In genomic region chr20:63014710-63015109, GRCh38 we compare ENCODE assay signal across 15 cellular contexts. TPM values are rescaled to one million over a fixed set of nuclear protein-coding genes. Genes with fewer than 3 reads are reported as not detected.
A peak's percentile ranks its signal among the peaks of the same experiment; 100 is the strongest.
DNase-seq lines count a peak whose midpoint lies in the region; ATAC-seq and TF ChIP-seq lines count a peak whose summit lies in the region.
"Had no signal": no experiment of that assay in that cellular context is flagged by ENCODE, and none has a peak within 500 bp of the region (broad histone marks: within the 10 kb centered on the region; RNA-seq: fewer than 3 reads in every experiment).

No MANE protein-coding gene starts in this region.

- DNase-seq in iPS-NIHi7 (ENCODE audit: extremely low spot score) (peak; percentile 90), posterior vena cava (ENCODE audit: low spot score) (no peak), AG08395 (ENCODE audit: low spot score) (no peak), CD14-positive monocyte (ENCODE audit: low spot score) (no peak)
- DNase-seq: activated CD4-positive, alpha-beta T cell treated with anti-CD3 and anti-CD28 coated beads for 4 hours; NCI-H446; T-helper 2 cell; trophoblast cell had no signal

- no peak overlapping the region for H3K27ac Mint-ChIP-seq in CD14-positive monocyte
- H3K27ac Mint-ChIP-seq: mesothelial cell of epicardium had no signal

- intact Hi-C loops in posterior vena cava (cut with DNase I): no loop called here
- intact Hi-C loops in CD14-positive monocyte (cut with micrococcal nuclease): no loop called here

- H4K20me1 ChIP-seq in BLaER1 treated with 17β-estradiol and CSF1 and Interleukin-3, amounts not matched to agents 10 nM and 100 nM: peaks cover 0 to 8% (median 3%) of the 10 kb centered on the region in 11 experiments; a peak in 9 of 22 replicates

- H3K4me3 ChIP-seq in BLaER1 treated with 17β-estradiol and CSF1 and Interleukin-3, amounts not matched to agents 10 nM and 100 nM: no peak overlapping the region
- H3K4me3 ChIP-seq: prostate gland had no signal

- H3K9me3 Mint-ChIP-seq in CD14-positive monocyte: peaks cover 8 to 37% (median 21%) of the 10 kb centered on the region in 7 donors

- H3K4me1 ChIP-seq in BLaER1 treated with 17β-estradiol and CSF1 and Interleukin-3, amounts not matched to agents 10 nM and 100 nM: peaks cover 10 to 79% (median 62%) of the 10 kb centered on the region in 10 experiments
- H3K4me1 ChIP-seq: prostate gland had no signal

- H3K9ac ChIP-seq in BLaER1 treated with 17β-estradiol and CSF1 and Interleukin-3, amounts not matched to agents 10 nM and 100 nM: no peak overlapping the region

- peaks cover 18 to 31% (median 20%) of the 10 kb centered on the region in 11 experiments for H3K9me3 ChIP-seq in BLaER1 treated with 17β-estradiol and CSF1 and Interleukin-3, amounts not matched to agents 10 nM and 100 nM (replicated peaks in 1 of 11)
- H3K9me3 ChIP-seq: prostate gland had no signal

- peak; percentile 37 for ATAC-seq in GM18868 (IDR thresholded peaks at IDR 0.05; ENCODE audit: unreplicated experiment)
- ATAC-seq in activated CD4-positive, CD25-positive, alpha-beta regulatory T cell treated with anti-CD3 and anti-CD28 coated beads, Interleukin-2, amount 50 U/mL, for 24 hours: no peak

- peak overlapping the region in 1 of 2 donors; percentile 78 for H3K4me3 Mint-ChIP-seq in CD14-positive monocyte
- H3K4me3 Mint-ChIP-seq: mesothelial cell of epicardium had no signal

- peak overlapping the region in 7 of 11 experiments; percentile 19 to 56 (median 42); a peak in 12 of 22 replicates for H3K4me2 ChIP-seq in BLaER1 treated with 17β-estradiol and CSF1 and Interleukin-3, amounts not matched to agents 10 nM and 100 nM

- H3K27me3 Mint-ChIP-seq in CD14-positive monocyte (ENCODE audit: low read depth in 3 of 3): peaks cover 63 to 86% (median 75%) of the 10 kb centered on the region in 3 donors

- H3K27me3 ChIP-seq in BLaER1 treated with 17β-estradiol and CSF1 and Interleukin-3, amounts not matched to agents 10 nM and 100 nM: peaks cover 35 to 67% (median 41%) of the 10 kb centered on the region in 11 experiments

- H3K36me3 Mint-ChIP-seq in CD14-positive monocyte: peaks cover 0 to 4% of the 10 kb centered on the region in 2 donors

- no peak for TF ChIP-seq CTCF in CD14-positive monocyte (IDR thresholded peaks at IDR 0.05)

- H3K27ac ChIP-seq in BLaER1 treated with 17β-estradiol and CSF1 and Interleukin-3, amounts not matched to agents 10 nM and 100 nM: no peak overlapping the region
- H3K27ac ChIP-seq: prostate gland had no signal

- H3K36me3 ChIP-seq in BLaER1 treated with 17β-estradiol and CSF1 and Interleukin-3, amounts not matched to agents 10 nM and 100 nM: peaks cover 0 to 2% (median 0%) of the 10 kb centered on the region in 11 experiments; a peak in 1 of 22 replicates
- H3K36me3 ChIP-seq: prostate gland had no signal

- H3K4me1 Mint-ChIP-seq in CD14-positive monocyte: peaks cover 5% of the 10 kb centered on the region

TF ChIP-seq in PFSK-1, 5 proteins besides CTCF, POLR2A, EP300 and RAD21:
- TF ChIP-seq SIN3A (IDR thresholded peaks at IDR 0.05; ENCODE audit: borderline replicate concordance, insufficient read depth, low read length) (no peak), POLR2AphosphoS5 (IDR thresholded peaks at IDR 0.05; ENCODE audit: low read depth, low read length) (no peak), FOXP2 (optimal IDR thresholded peaks at IDR 0.05; ENCODE audit: borderline replicate concordance, extremely low read depth, extremely low read length, insufficient read depth) (peak; percentile 92), TAF1 (IDR thresholded peaks at IDR 0.05; ENCODE audit: borderline replicate concordance, insufficient read depth, low read length) (no peak)
- TF ChIP-seq, protein P1, sequence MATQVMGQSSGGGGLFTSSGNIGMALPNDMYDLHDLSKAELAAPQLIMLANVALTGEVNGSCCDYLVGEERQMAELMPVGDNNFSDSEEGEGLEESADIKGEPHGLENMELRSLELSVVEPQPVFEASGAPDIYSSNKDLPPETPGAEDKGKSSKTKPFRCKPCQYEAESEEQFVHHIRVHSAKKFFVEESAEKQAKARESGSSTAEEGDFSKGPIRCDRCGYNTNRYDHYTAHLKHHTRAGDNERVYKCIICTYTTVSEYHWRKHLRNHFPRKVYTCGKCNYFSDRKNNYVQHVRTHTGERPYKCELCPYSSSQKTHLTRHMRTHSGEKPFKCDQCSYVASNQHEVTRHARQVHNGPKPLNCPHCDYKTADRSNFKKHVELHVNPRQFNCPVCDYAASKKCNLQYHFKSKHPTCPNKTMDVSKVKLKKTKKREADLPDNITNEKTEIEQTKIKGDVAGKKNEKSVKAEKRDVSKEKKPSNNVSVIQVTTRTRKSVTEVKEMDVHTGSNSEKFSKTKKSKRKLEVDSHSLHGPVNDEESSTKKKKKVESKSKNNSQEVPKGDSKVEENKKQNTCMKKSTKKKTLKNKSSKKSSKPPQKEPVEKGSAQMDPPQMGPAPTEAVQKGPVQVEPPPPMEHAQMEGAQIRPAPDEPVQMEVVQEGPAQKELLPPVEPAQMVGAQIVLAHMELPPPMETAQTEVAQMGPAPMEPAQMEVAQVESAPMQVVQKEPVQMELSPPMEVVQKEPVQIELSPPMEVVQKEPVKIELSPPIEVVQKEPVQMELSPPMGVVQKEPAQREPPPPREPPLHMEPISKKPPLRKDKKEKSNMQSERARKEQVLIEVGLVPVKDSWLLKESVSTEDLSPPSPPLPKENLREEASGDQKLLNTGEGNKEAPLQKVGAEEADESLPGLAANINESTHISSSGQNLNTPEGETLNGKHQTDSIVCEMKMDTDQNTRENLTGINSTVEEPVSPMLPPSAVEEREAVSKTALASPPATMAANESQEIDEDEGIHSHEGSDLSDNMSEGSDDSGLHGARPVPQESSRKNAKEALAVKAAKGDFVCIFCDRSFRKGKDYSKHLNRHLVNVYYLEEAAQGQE (IDR thresholded peaks at IDR 0.05; ENCODE audit: insufficient read depth in 1 of 2, low read depth in 2 of 2, low read length in 2 of 2): no peak

RNA-seq across cellular contexts. Expression of gene BHLHE23, which starts 7.9 kb away (rescaled TPM):
- polyA plus RNA-seq in PFSK-1 (2012; ENCODE audit: insufficient read length, low read depth): 0.67 TPM
- not detected for total RNA-seq in posterior vena cava
- not detected for polyA plus RNA-seq in CD14-positive monocyte
- total RNA-seq: mesothelial cell of epicardium had no signal
- polyA plus RNA-seq: AG04450 had no signal
